10 cellular contexts compared by ENCODE assay signal in genomic region chr6:109091314-109092009, GRCh38. TPM values are rescaled to one million over a fixed set of nuclear protein-coding genes. Genes with fewer than 3 reads are reported as not detected.
DNase-seq lines count a peak whose midpoint lies in the region; ATAC-seq and TF ChIP-seq lines count a peak whose summit lies in the region.
"Had no signal": no experiment of that assay in that cellular context is flagged by ENCODE, and none has a peak within 500 bp of the region (broad histone marks: within the 10 kb centered on the region; RNA-seq: fewer than 3 reads in every experiment).

No MANE protein-coding gene starts in this region.

- H3K36me3 ChIP-seq in spleen: no peaks in the 10 kb centered on the region

- WGBS in spleen, 5 donors: 92 to 98% (median 96%) methylated on average over 5 of the region's 5 CpGs

- H3K27me3 ChIP-seq in spleen (replicated peaks in 1 of 7): no peaks in the 10 kb centered on the region

- peak overlapping the region in 6 of 8 donors; percentile 12 to 84 (median 72) for H3K4me3 ChIP-seq in spleen

- peaks cover 32 to 78% (median 64%) of the 10 kb centered on the region in 6 donors for H3K4me1 ChIP-seq in spleen

- intact Hi-C loops in spleen (cut with DNase I; ENCODE audit: low total_unique reads): no loop called here

- H3K4me1 Mint-ChIP-seq in activated CD8-positive, alpha-beta memory T cell treated with anti-CD3 and anti-CD28 coated beads, Interleukin-2, amount 10 ng/mL, durations not matched to agents 7 days and 5 days: peaks cover 42% of the 10 kb centered on the region
- H3K4me1 Mint-ChIP-seq in activated CD4-positive, alpha-beta memory T cell treated with anti-CD3 and anti-CD28 coated beads, Interleukin-2, amount 10 ng/mL, durations not matched to agents 7 days and 5 days: peaks cover 40% of the 10 kb centered on the region
- peaks cover 30% of the 10 kb centered on the region for H3K4me1 Mint-ChIP-seq in glutamatergic neuron (ENCODE audit: low read depth, unreplicated experiment)

- H3K9me3 Mint-ChIP-seq in activated CD8-positive, alpha-beta memory T cell treated with anti-CD3 and anti-CD28 coated beads, Interleukin-2, amount 10 ng/mL, durations not matched to agents 7 days and 5 days (ENCODE audit: low read depth): no peaks in the 10 kb centered on the region
- H3K9me3 Mint-ChIP-seq in activated CD4-positive, alpha-beta memory T cell treated with anti-CD3 and anti-CD28 coated beads, Interleukin-2, amount 10 ng/mL, durations not matched to agents 7 days and 5 days: no peaks in the 10 kb centered on the region
- peaks cover 7% of the 10 kb centered on the region for H3K9me3 Mint-ChIP-seq in glutamatergic neuron (ENCODE audit: unreplicated experiment)
- H3K9me3 Mint-ChIP-seq: WTC11 had no signal

- H3K27ac ChIP-seq in spleen: no peak overlapping the region

- TF ChIP-seq CTCF in glutamatergic neuron (IDR thresholded peaks at IDR 0.05; ENCODE audit: partially characterized antibody, unreplicated experiment) (no peak), spleen (IDR thresholded peaks at IDR 0.05 in 8 of 11, conservative IDR thresholded peaks at IDR 0.05 in 3 of 11) (no peak)

- H3K27me3 Mint-ChIP-seq in activated CD8-positive, alpha-beta memory T cell treated with anti-CD3 and anti-CD28 coated beads, Interleukin-2, amount 10 ng/mL, durations not matched to agents 7 days and 5 days: no peaks in the 10 kb centered on the region
- no peaks in the 10 kb centered on the region for H3K27me3 Mint-ChIP-seq in activated CD4-positive, alpha-beta memory T cell treated with anti-CD3 and anti-CD28 coated beads, Interleukin-2, amount 10 ng/mL, durations not matched to agents 7 days and 5 days
- H3K27me3 Mint-ChIP-seq in glutamatergic neuron (ENCODE audit: unreplicated experiment): peaks cover 8% of the 10 kb centered on the region

- POLR2A ChIA-PET in activated CD4-positive, alpha-beta memory T cell treated with anti-CD3 and anti-CD28 coated beads, Interleukin-2, amount 10 ng/mL, durations not matched to agents 7 days and 5 days (lab: Charles Lee): interaction anchor here (1.2 to 1.4 kb wide), 3 partner anchors 16 to 291 kb away, joined by 3 to 5 read pairs (median 3); partner anchors contain the start of gene CD164

- peak overlapping the region; percentile 94 for H3K4me3 Mint-ChIP-seq in activated CD8-positive, alpha-beta memory T cell treated with anti-CD3 and anti-CD28 coated beads, Interleukin-2, amount 10 ng/mL, durations not matched to agents 7 days and 5 days
- peak overlapping the region; percentile 58 for H3K4me3 Mint-ChIP-seq in activated CD4-positive, alpha-beta memory T cell treated with anti-CD3 and anti-CD28 coated beads, Interleukin-2, amount 10 ng/mL, durations not matched to agents 7 days and 5 days
- peak overlapping the region; percentile 79 for H3K4me3 Mint-ChIP-seq in glutamatergic neuron (ENCODE audit: unreplicated experiment)

- no peak for ATAC-seq in activated CD8-positive, alpha-beta memory T cell treated with anti-CD3 and anti-CD28 coated beads, Interleukin-2, amount 10 ng/mL, durations not matched to agents 7 days and 5 days
- ATAC-seq: WTC11 had no signal

- H3K9me3 ChIP-seq in spleen: no peaks in the 10 kb centered on the region

- no peak overlapping the region for H3K27ac Mint-ChIP-seq in activated CD8-positive, alpha-beta memory T cell treated with anti-CD3 and anti-CD28 coated beads, Interleukin-2, amount 10 ng/mL, durations not matched to agents 7 days and 5 days
- no peak overlapping the region for H3K27ac Mint-ChIP-seq in activated CD4-positive, alpha-beta memory T cell treated with anti-CD3 and anti-CD28 coated beads, Interleukin-2, amount 10 ng/mL, durations not matched to agents 7 days and 5 days
- no peak overlapping the region for H3K27ac Mint-ChIP-seq in glutamatergic neuron (ENCODE audit: unreplicated experiment)
- H3K27ac Mint-ChIP-seq: WTC11 had no signal

- no peak for TF ChIP-seq POLR2A in spleen (IDR thresholded peaks at IDR 0.05)

- no peak for DNase-seq in activated CD8-positive, alpha-beta memory T cell treated with anti-CD3 and anti-CD28 coated beads, Interleukin-2, amount 10 ng/mL, durations not matched to agents 7 days and 5 days
- no peak for DNase-seq in activated CD8-positive, alpha-beta memory T cell treated with anti-CD3 and anti-CD28 coated beads, Interleukin-2, amount 50 U/mL, for 48 hours
- no peak for DNase-seq in activated CD4-positive, alpha-beta memory T cell treated with anti-CD3 and anti-CD28 coated beads, Interleukin-2, amount 10 ng/mL, durations not matched to agents 7 days and 5 days
- DNase-seq in glutamatergic neuron (no peak), spleen (no peak), epidermal melanocyte (ENCODE audit: insufficient read length, low spot score) (no peak), islet precursor cell (no peak), HCEC 1CT (no peak)
- DNase-seq: central memory CD4-positive, alpha-beta T cell had no signal

- CTCF ChIA-PET in activated CD8-positive, alpha-beta memory T cell treated with anti-CD3 and anti-CD28 coated beads, Interleukin-2, amount 10 ng/mL, durations not matched to agents 7 days and 5 days (lab: Charles Lee): interaction anchor here (0.7 to 1.5 kb wide), 2 partner anchors 18 to 292 kb away, joined by 3 read pairs; no protein-coding TSS in a partner anchor
- CTCF ChIA-PET in activated CD4-positive, alpha-beta memory T cell treated with anti-CD3 and anti-CD28 coated beads, Interleukin-2, amount 10 ng/mL, durations not matched to agents 7 days and 5 days (lab: Charles Lee): no interaction called here

- H3K36me3 Mint-ChIP-seq in activated CD8-positive, alpha-beta memory T cell treated with anti-CD3 and anti-CD28 coated beads, Interleukin-2, amount 10 ng/mL, durations not matched to agents 7 days and 5 days: peaks cover 8% of the 10 kb centered on the region
- H3K36me3 Mint-ChIP-seq in activated CD4-positive, alpha-beta memory T cell treated with anti-CD3 and anti-CD28 coated beads, Interleukin-2, amount 10 ng/mL, durations not matched to agents 7 days and 5 days (ENCODE audit: low read depth): peaks cover 7% of the 10 kb centered on the region
- no peaks in the 10 kb centered on the region for H3K36me3 Mint-ChIP-seq in glutamatergic neuron (ENCODE audit: unreplicated experiment)
- H3K36me3 Mint-ChIP-seq: WTC11 had no signal

RNA-seq across cellular contexts. Expression of gene SESN1, which starts 3.2 kb away (rescaled TPM):
- total RNA-seq in activated CD8-positive, alpha-beta memory T cell treated with anti-CD3 and anti-CD28 coated beads, Interleukin-2, amount 10 ng/mL, durations not matched to agents 7 days and 5 days: 10 to 100 TPM; 18.3 to 20.9 TPM
- total RNA-seq in activated CD4-positive, alpha-beta memory T cell treated with anti-CD3 and anti-CD28 coated beads, Interleukin-2, amount 10 ng/mL, durations not matched to agents 7 days and 5 days: 10 to 100 TPM; 22.9 to 23.0 TPM
- 27.1 TPM for total RNA-seq in glutamatergic neuron (ENCODE audit: unreplicated experiment)
- total RNA-seq in spleen: 100 to 1,000 TPM in 2 of 7 donors, 10 to 100 TPM in 5; 26.8 to 115 (median 65.9) TPM
- polyA plus RNA-seq in spleen: 10 to 100 TPM; 32.4 to 55.3 (median 33.8) TPM

RNA-seq across cellular contexts. Expression of gene CEP57L1, which starts 3.8 kb away (rescaled TPM):
- total RNA-seq in activated CD8-positive, alpha-beta memory T cell treated with anti-CD3 and anti-CD28 coated beads, Interleukin-2, amount 10 ng/mL, durations not matched to agents 7 days and 5 days: 10 to 100 TPM; 23.9 to 25.5 TPM
- 10 to 100 TPM; 21.6 to 23.3 TPM for total RNA-seq in activated CD4-positive, alpha-beta memory T cell treated with anti-CD3 and anti-CD28 coated beads, Interleukin-2, amount 10 ng/mL, durations not matched to agents 7 days and 5 days
- total RNA-seq in glutamatergic neuron (ENCODE audit: unreplicated experiment) (22.7 TPM), spleen (10 to 100 TPM in 6 of 7 donors, 1 to 10 TPM in 1; 8.9 to 28.7 (median 13.1) TPM)
- 1 to 10 TPM; 5.1 to 5.6 (median 5.5) TPM for polyA plus RNA-seq in spleen
